In the genomic region with DNA sequence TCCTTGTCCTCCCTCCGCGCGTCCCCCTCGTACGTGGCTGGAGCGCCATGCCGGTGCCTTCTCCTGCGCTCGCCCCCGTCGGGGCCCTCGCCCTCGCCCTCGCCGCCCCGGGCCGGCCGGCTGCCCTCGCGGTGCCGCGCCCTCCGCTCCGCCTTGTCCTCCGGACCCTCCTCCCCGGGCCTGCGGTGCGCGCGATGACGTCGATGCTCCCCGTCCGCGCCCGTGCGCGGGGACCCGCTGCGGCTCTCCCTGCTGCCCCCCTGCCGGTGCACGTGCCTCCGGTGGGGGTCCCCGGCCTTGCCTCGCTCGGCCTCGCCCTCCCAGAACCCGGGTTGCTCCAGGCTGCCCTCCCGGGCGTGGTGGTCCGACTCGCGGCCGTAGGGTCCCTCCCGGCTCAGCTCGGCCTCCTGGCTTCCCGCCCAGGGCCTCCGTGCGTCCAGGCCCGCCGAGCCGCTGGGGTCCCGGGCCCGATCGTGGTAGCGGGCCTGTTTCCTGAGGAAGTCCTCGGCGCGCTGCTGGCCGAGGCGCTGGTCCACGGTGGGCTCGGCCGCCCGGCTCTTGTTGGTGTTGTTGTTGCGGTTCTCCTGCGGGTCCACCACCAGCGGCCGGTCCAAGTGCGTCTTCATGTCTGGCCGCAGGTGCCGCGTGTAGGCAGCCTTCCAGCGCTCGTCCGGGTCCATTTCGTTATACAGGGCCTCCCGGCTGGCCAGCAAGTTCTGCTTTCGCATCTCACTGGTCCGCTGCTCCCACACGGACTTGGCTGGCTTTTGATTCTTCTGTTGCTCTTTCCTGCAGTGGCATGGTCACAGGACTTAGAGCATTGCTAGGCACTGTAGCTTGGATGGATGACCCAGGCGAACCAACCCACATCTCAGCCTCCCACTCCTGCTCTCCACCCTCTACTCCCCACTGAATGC, we compare ENCODE assay signal across 19 cellular contexts.
DNase-seq lines count a peak whose midpoint lies in the region; FAIRE-seq and TF ChIP-seq lines count a peak whose summit lies in the region.
"Had no signal": no experiment of that assay in that cellular context is flagged by ENCODE, and none has a peak within 500 bp of the region (broad histone marks: within the 10 kb centered on the region; RNA-seq: fewer than 3 reads in every experiment).

No MANE protein-coding gene starts in this region.

- TF ChIP-seq CTCF in AG04450 (IDR thresholded peaks at IDR 0.05; ENCODE audit: low read depth, low read length) = no peak
- no peak for TF ChIP-seq CTCF in endodermal cell (conservative IDR thresholded peaks at IDR 0.05)
- TF ChIP-seq CTCF in progenitor cell of endocrine pancreas (IDR thresholded peaks at IDR 0.05; ENCODE audit: unreplicated experiment) = no peak

- H3K4me3 Mint-ChIP-seq in endodermal cell = peak overlapping the region; percentile 43
- H3K4me3 Mint-ChIP-seq in progenitor cell of endocrine pancreas (ENCODE audit: low read depth) = peak overlapping the region; percentile 38
- H3K4me3 Mint-ChIP-seq: activated naive CD8-positive, alpha-beta T cell treated with anti-CD3 and anti-CD28 coated beads, Interleukin-2, amount 50 U/mL, for 24 hours; activated T-cell treated with anti-CD3 and anti-CD28 coated beads, Interleukin-2, amount 50 U/mL, for 24 hours had no signal

- H3K27ac Mint-ChIP-seq in endodermal cell (no peak overlapping the region), progenitor cell of endocrine pancreas (no peak overlapping the region)
- H3K27ac Mint-ChIP-seq: activated naive CD8-positive, alpha-beta T cell treated with anti-CD3 and anti-CD28 coated beads, Interleukin-2, amount 50 U/mL, for 24 hours; activated T-cell treated with anti-CD3 and anti-CD28 coated beads, Interleukin-2, amount 50 U/mL, for 24 hours had no signal

- POLR2A ChIA-PET in AG04450 (lab: Yijun Ruan, JAX) = no interaction called here

- H3K27me3 ChIP-seq in AG04450 (ENCODE audit: control insufficient read depth, insufficient read depth, low read length) = no peaks in the 10 kb centered on the region
- H3K27me3 ChIP-seq in H7 (ENCODE audit: control insufficient read depth, insufficient read depth, low read length) = no peaks in the 10 kb centered on the region
- no peaks in the 10 kb centered on the region for H3K27me3 ChIP-seq in endodermal cell (ENCODE audit: control insufficient read depth, insufficient read depth, low read length, poor library complexity, severe bottlenecking)

- CTCF ChIA-PET in AG04450 (lab: Charles Lee) = no interaction called here

- DNase-seq in AG04450 (ENCODE audit: low read depth, low spot score) (no peak), H7 (peak; percentile 56), endodermal cell (peak; percentile 60), progenitor cell of endocrine pancreas (ENCODE audit: low spot score, unreplicated experiment) (no peak), T-helper 2 cell (no peak), HTR-8/SVneo (ENCODE audit: insufficient read length, low spot score) (no peak), EL (no peak), posterior vena cava (ENCODE audit: low spot score) (no peak)
- DNase-seq: activated CD4-positive, alpha-beta T cell treated with anti-CD3 and anti-CD28 coated beads, Interleukin-2, amount 50 U/mL, for 4 hours; activated naive CD8-positive, alpha-beta T cell treated with anti-CD3 and anti-CD28 coated beads, Interleukin-2, amount 50 U/mL, for 24 hours; activated T-cell treated with anti-CD3 and anti-CD28 coated beads, Interleukin-2, amount 50 U/mL, for 24 hours; DMS 273 treated with DMSO at 0.1 percent for 48 hours; NCI-H1436 treated with DMSO at 0.1 percent for 48 hours; NCI-H446 treated with DMSO at 0.1 percent for 48 hours; SIG-M5; small intestine had no signal

- intact Hi-C loops in posterior vena cava (cut with DNase I) = no loop called here

- H3K4me1 Mint-ChIP-seq in endodermal cell = peaks cover 2% of the 10 kb centered on the region
- no peaks in the 10 kb centered on the region for H3K4me1 Mint-ChIP-seq in progenitor cell of endocrine pancreas (ENCODE audit: low read depth)
- H3K4me1 Mint-ChIP-seq: activated naive CD8-positive, alpha-beta T cell treated with anti-CD3 and anti-CD28 coated beads, Interleukin-2, amount 50 U/mL, for 24 hours had no signal

- 95 to 97% methylated on average over 70 to 92 of the region's 92 CpGs for WGBS in endodermal cell (ENCODE audit: insufficient coverage in 1 of 2, insufficient read length in 1 of 2), 2 experiments

- H3K4me1 ChIP-seq in endodermal cell (ENCODE audit: control insufficient read depth, insufficient read depth, low read length) = no peaks in the 10 kb centered on the region

- H3K36me3 Mint-ChIP-seq in endodermal cell (ENCODE audit: low read depth) = no peaks in the 10 kb centered on the region
- no peaks in the 10 kb centered on the region for H3K36me3 Mint-ChIP-seq in progenitor cell of endocrine pancreas (ENCODE audit: insufficient read depth)

- FAIRE-seq in HTR-8/SVneo (lab: Jason Lieb, UNC) = no peak
- FAIRE-seq: islet of Langerhans, small intestine, TTC549 had no signal

- H3K27ac ChIP-seq in AG04450 (ENCODE audit: low read depth, low read length) (no peak overlapping the region), endodermal cell (ENCODE audit: low read depth, low read length) (no peak overlapping the region)
- H3K27ac ChIP-seq: gastroesophageal sphincter had no signal

- H3K9me3 Mint-ChIP-seq in endodermal cell (no peaks in the 10 kb centered on the region), progenitor cell of endocrine pancreas (ENCODE audit: low read depth) (no peaks in the 10 kb centered on the region)
- H3K9me3 Mint-ChIP-seq: activated naive CD8-positive, alpha-beta T cell treated with anti-CD3 and anti-CD28 coated beads, Interleukin-2, amount 50 U/mL, for 24 hours; activated T-cell treated with anti-CD3 and anti-CD28 coated beads, Interleukin-2, amount 50 U/mL, for 24 hours had no signal

- no peaks in the 10 kb centered on the region for H3K36me3 ChIP-seq in H7 (replicated peaks; ENCODE audit: control insufficient read depth, insufficient read depth, low read length)
- H3K36me3 ChIP-seq in endodermal cell (ENCODE audit: control insufficient read depth, insufficient read depth, low read length) = no peaks in the 10 kb centered on the region
- H3K36me3 ChIP-seq: gastroesophageal sphincter had no signal

- H3K9me3 ChIP-seq in AG04450 (ENCODE audit: control insufficient read depth, insufficient read depth, low read length) (no peaks in the 10 kb centered on the region; the same call in 1 of the 2 replicates), endodermal cell (ENCODE audit: control insufficient read depth, low read length) (no peaks in the 10 kb centered on the region)
- H3K9me3 ChIP-seq: gastroesophageal sphincter had no signal

- no peak overlapping the region for H3K9ac ChIP-seq in endodermal cell (ENCODE audit: extremely low read depth, low read length, poor library complexity, severe bottlenecking)

- peaks cover 6% of the 10 kb centered on the region for H3K27me3 Mint-ChIP-seq in endodermal cell (ENCODE audit: insufficient read depth)
- peaks cover 22% of the 10 kb centered on the region for H3K27me3 Mint-ChIP-seq in progenitor cell of endocrine pancreas

- H3K4me3 ChIP-seq in AG04450 (ENCODE audit: low read depth, low read length) (0 out of 2 replicates have a peak overlapping the region, but pooled peaks have one; percentile 7), H7 (ENCODE audit: insufficient read depth, low read depth, low read length) (no peak overlapping the region), endodermal cell (ENCODE audit: low read length) (no peak overlapping the region)

Comparison
In these comparisons a context has a peak if more than half of its experiments do, and no peak if none do; other contexts are left out.
1. DNase-seq: peak in H7 (single experiment) and endodermal cell (single experiment); none in AG04450 (single experiment), progenitor cell of endocrine pancreas (single experiment), T-helper 2 cell (0 of 5), HTR-8/SVneo (single experiment), EL (single experiment) and posterior vena cava (single experiment).